ENCODE assay signal across 8 cellular contexts in genomic region chr2:127829845-127830246, GRCh38. TPM values are rescaled to one million over a fixed set of nuclear protein-coding genes. Genes with fewer than 3 reads are reported as not detected.
DNase-seq lines count a peak whose midpoint lies in the region; ATAC-seq and TF ChIP-seq lines count a peak whose summit lies in the region.

No MANE protein-coding gene starts in this region.

- intact Hi-C loops in activated B cell treated with CpG ODN at 0.5 μM for 24 hours (cut with micrococcal nuclease) (loop anchor here (1.0 kb wide), 4 partner anchors 19 to 304 kb away; partner anchors contain the start of genes IWS1, POLR2D, SFT2D3 and WDR33), adrenal gland (cut with DNase I) (no loop called here)

- 67 to 74% (median 70%) methylated on average over 5 of the region's 5 CpGs for WGBS in adrenal gland, 4 donors

- H3K27me3 ChIP-seq in adrenal gland: no peaks in the 10 kb centered on the region

- ATAC-seq in HG03378 (IDR thresholded peaks at IDR 0.05; ENCODE audit: unreplicated experiment) (peak; percentile 99), activated B cell treated with CpG ODN at 0.5 μM for 24 hours (ENCODE audit: low read depth) (peak; percentile 94)
- ATAC-seq in stimulated activated naive CD8-positive, alpha-beta T cell treated with anti-CD3 and anti-CD28 coated beads, Interleukin-15, Interleukin-2, amounts not matched to agents 100 U/mL and 50 U/mL, for 24 hours: peak; percentile 98

- peaks cover 12% of the 10 kb centered on the region for H3K27me3 Mint-ChIP-seq in activated B cell treated with CpG ODN at 0.5 μM for 24 hours

- POLR2A ChIA-PET in activated B cell treated with CpG ODN at 0.5 μM for 24 hours (lab: Charles Lee): interaction anchor here (0.6 to 2.5 kb wide), 10 partner anchors 10 to 238 kb away, joined by 3 to 21 read pairs (median 5); partner anchors contain the start of genes POLR2D, SFT2D3 and WDR33

- no peak overlapping the region for H3K4me3 ChIP-seq in adrenal gland

- CTCF ChIA-PET in activated B cell treated with CpG ODN at 0.5 μM for 24 hours (lab: Charles Lee): interaction anchor here (1.0 to 1.3 kb wide), 2 partner anchors 19 to 127 kb away, joined by 3 to 4 read pairs; partner anchors contain the start of gene WDR33

- no peak for TF ChIP-seq POLR2A in adrenal gland (IDR thresholded peaks at IDR 0.05)

- no peaks in the 10 kb centered on the region for H3K36me3 ChIP-seq in adrenal gland (replicated peaks in 1 of 2)

- H3K4me1 ChIP-seq in adrenal gland (replicated peaks in 1 of 2): no peaks in the 10 kb centered on the region

- no peaks in the 10 kb centered on the region for H3K9me3 ChIP-seq in adrenal gland (replicated peaks in 1 of 3)

- H3K27ac ChIP-seq in adrenal gland: no peak overlapping the region

- TF ChIP-seq CTCF in activated B cell treated with CpG ODN at 0.5 μM for 24 hours (IDR thresholded peaks at IDR 0.05): no peak
- no peak for TF ChIP-seq CTCF in adrenal gland (IDR thresholded peaks at IDR 0.05)

- peak; percentile 57 for DNase-seq in activated gamma-delta T cell treated with Interleukin-2 at 50 U/mL for 16 hours
- DNase-seq in activated gamma-delta T cell (lab: John Stamatoyannopoulos, UW): no peak
- DNase-seq in activated B cell treated with CpG ODN at 0.5 μM for 24 hours: peak; percentile 57
- DNase-seq in germinal center (ENCODE audit: low spot score): peak; percentile 89
- DNase-seq in stimulated activated naive CD8-positive, alpha-beta T cell treated with anti-CD3 and anti-CD28 coated beads, Interleukin-15, Interleukin-2, amounts not matched to agents 100 U/mL and 50 U/mL, for 24 hours: peak; percentile 69
- DNase-seq in EL: no peak
- no peak for DNase-seq in adrenal gland

- H3K36me3 Mint-ChIP-seq in activated B cell treated with CpG ODN at 0.5 μM for 24 hours (ENCODE audit: low read depth): peaks cover 3% of the 10 kb centered on the region

- peak overlapping the region; percentile 66 for H3K4me3 Mint-ChIP-seq in activated B cell treated with CpG ODN at 0.5 μM for 24 hours

- peak overlapping the region; percentile 84 for H3K27ac Mint-ChIP-seq in activated B cell treated with CpG ODN at 0.5 μM for 24 hours

- H3K4me1 Mint-ChIP-seq in activated B cell treated with CpG ODN at 0.5 μM for 24 hours: peaks cover 43% of the 10 kb centered on the region

- peaks cover 4% of the 10 kb centered on the region for H3K9me3 Mint-ChIP-seq in activated B cell treated with CpG ODN at 0.5 μM for 24 hours

RNA-seq across cellular contexts. Expression of gene WDR33, which starts 18.9 kb away (rescaled TPM):
- total RNA-seq in activated B cell treated with CpG ODN at 0.5 μM for 24 hours: 83.0 and 93.0 TPM in 2 replicates
- total RNA-seq in adrenal gland: 10 to 100 TPM; 13.8 to 59.8 (median 42.9) TPM
- 10 to 100 TPM; 15.0 to 42.7 (median 15.1) TPM for polyA plus RNA-seq in adrenal gland

RNA-seq across cellular contexts. Expression of gene POLR2D, which starts 28.1 kb away (rescaled TPM):
- total RNA-seq in activated B cell treated with CpG ODN at 0.5 μM for 24 hours (41.5 and 41.7 TPM in 2 replicates), adrenal gland (10 to 100 TPM; 10.9 to 45.3 (median 26.1) TPM)
- polyA plus RNA-seq in adrenal gland: 10 to 100 TPM in 2 of 3 donors, 1 to 10 TPM in 1; 9.6 to 28.6 (median 10.5) TPM

RNA-seq across cellular contexts. Expression of gene AMMECR1L, which starts 55.9 kb away (rescaled TPM):
- total RNA-seq in activated B cell treated with CpG ODN at 0.5 μM for 24 hours (14.9 and 15.5 TPM in 2 replicates), adrenal gland (10 to 100 TPM in 6 of 8 donors, 1 to 10 TPM in 2; 7.2 to 18.3 (median 12.1) TPM)
- polyA plus RNA-seq in adrenal gland: 10 to 100 TPM; 12.5 to 16.2 (median 14.5) TPM

Comparison
In these comparisons a context has a peak if more than half of its experiments do, and no peak if none do; other contexts are left out.
1. DNase-seq: peak in activated gamma-delta T cell treated with Interleukin-2 at 50 U/mL for 16 hours (single experiment), activated B cell treated with CpG ODN at 0.5 μM for 24 hours (single experiment), germinal center (single experiment) and stimulated activated naive CD8-positive, alpha-beta T cell treated with anti-CD3 and anti-CD28 coated beads, Interleukin-15, Interleukin-2, amounts not matched to agents 100 U/mL and 50 U/mL, for 24 hours (single experiment); none in activated gamma-delta T cell (single experiment), EL (single experiment) and adrenal gland (0 of 7).
2. Peak in every context shown above with its lines, with median percentiles within 50 percentile points of each other: ATAC-seq.